7 cellular contexts compared by ENCODE assay signal in the genomic region with DNA sequence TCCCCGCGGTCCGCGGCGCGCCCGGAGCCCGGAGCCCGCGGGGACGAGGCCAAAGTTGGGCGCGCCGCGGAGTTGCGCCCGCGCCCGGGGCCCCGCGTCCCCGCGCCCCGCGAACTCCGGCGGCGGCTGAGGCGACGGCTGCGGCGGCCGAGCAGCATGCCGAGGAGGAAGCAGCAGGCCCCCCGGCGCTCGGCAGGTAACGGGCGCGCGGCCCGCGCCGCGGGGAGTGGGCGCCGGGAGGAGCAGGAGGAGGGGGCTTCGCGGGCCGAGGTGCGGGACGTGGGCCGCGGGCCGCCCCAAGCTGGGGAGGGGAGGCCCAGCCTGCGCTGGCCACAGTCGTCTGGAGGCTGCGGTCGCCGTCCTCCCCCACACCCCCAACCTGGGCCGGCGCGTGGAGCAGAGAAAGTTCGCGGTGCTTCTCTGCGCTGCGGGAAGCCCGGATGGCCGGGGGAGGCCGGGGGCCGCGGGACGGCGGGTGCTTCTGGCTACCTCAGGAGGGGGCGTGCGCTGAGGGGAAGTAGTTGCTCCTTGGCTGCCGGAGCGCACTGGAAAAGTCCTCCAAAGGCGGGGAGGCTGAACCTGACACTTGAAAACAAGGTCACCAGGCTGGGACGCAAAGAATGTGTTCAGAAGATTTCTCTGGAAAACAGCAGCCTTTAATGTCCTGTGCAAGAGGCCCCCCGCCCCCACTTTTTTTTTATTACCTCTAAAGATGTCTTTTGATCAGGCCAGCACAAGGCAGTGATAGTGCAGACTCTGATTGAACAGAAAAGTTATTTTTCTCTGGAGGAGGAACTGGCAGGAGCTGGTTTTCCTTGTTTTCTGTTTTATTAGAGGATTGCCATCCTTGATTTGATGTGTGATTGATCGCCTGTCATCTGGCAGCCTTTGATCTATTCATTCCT. TPM values are rescaled to one million over a fixed set of nuclear protein-coding genes. Genes with fewer than 3 reads are reported as not detected.
DNase-seq lines count a peak whose midpoint lies in the region; ATAC-seq and TF ChIP-seq lines count a peak whose summit lies in the region.

No MANE protein-coding gene starts in this region.

- ATAC-seq in HG02610 (IDR thresholded peaks at IDR 0.05; ENCODE audit: unreplicated experiment), result no peak
- no peak for ATAC-seq in GM19463 (IDR thresholded peaks at IDR 0.05; ENCODE audit: unreplicated experiment)

- peaks cover 53% of the 10 kb centered on the region for H3K79me2 ChIP-seq in osteoblast (ENCODE audit: insufficient read depth, low read length)

- DNase-seq in G401 (ENCODE audit: low spot score), result peak; percentile 47
- peak; percentile 43 for DNase-seq in M059J (ENCODE audit: low read depth)
- peak; percentile 50 to 62 for DNase-seq in activated T-cell treated with anti-CD3 and anti-CD28 coated beads, Interleukin-2, amount 50 U/mL, for 48 hours
- DNase-seq in germinal center (ENCODE audit: low spot score), result peak; percentile 32
- DNase-seq in osteoblast (ENCODE audit: insufficient read length, low spot score, missing footprints), result no peak

- H3K4me1 ChIP-seq in osteoblast (ENCODE audit: insufficient read depth, low read length), result peaks cover 39% of the 10 kb centered on the region

- H3K36me3 ChIP-seq in osteoblast (ENCODE audit: insufficient read depth, low read length), result no peaks in the 10 kb centered on the region

- H3K9me3 ChIP-seq in osteoblast (ENCODE audit: low read depth, low read length), result no peaks in the 10 kb centered on the region

- H4K20me1 ChIP-seq in osteoblast (ENCODE audit: insufficient read depth, low read length), result peaks cover 9% of the 10 kb centered on the region

- no peaks in the 10 kb centered on the region for H3K27me3 ChIP-seq in osteoblast (ENCODE audit: insufficient read depth, low read length)

- H3K4me3 ChIP-seq in osteoblast (ENCODE audit: insufficient read depth, low read length), result peak overlapping the region; percentile 71

- H2AFZ ChIP-seq in osteoblast (ENCODE audit: low read length), result peak overlapping the region; percentile 28

- H3K27ac ChIP-seq in osteoblast (ENCODE audit: low read depth, low read length), result no peak overlapping the region

- TF ChIP-seq CTCF in osteoblast (IDR thresholded peaks at IDR 0.05; ENCODE audit: extremely low read depth, low read depth, low read length), result no peak

- in situ Hi-C loops in G401 (cut with HindIII; ENCODE audit: low sequenced_read_pairs), result no loop called here

- H3K4me2 ChIP-seq in osteoblast (ENCODE audit: insufficient read depth, low read length), result peak overlapping the region; percentile 83

RNA-seq across cellular contexts. Expression of gene TSHZ1, which starts 1.4 kb away (rescaled TPM):
- 0.03 and 0.31 TPM in 2 replicates for total RNA-seq in G401 (2014; rRNA removed; shearing (Covaris generic))
- 5.5 and 5.9 TPM in 2 replicates for total RNA-seq in M059J (2014; rRNA removed; shearing (Covaris generic))
- 8.5 and 10.5 TPM in 2 replicates for total RNA-seq in osteoblast

RNA-seq across cellular contexts. Expression of gene PTGR3, which starts 3.0 kb away (rescaled TPM):
- total RNA-seq in G401 (2014; rRNA removed; shearing (Covaris generic)), result 1.2 and 2.0 TPM in 2 replicates
- total RNA-seq in M059J (2014; rRNA removed; shearing (Covaris generic)), result 8.4 and 10.5 TPM in 2 replicates
- 8.3 and 10.3 TPM in 2 replicates for total RNA-seq in osteoblast
